1 cellular context compared by ENCODE assay signal in genomic region chr1:51664412-51665240, GRCh38.
TF ChIP-seq lines count a peak whose summit lies in the region.

No MANE protein-coding gene starts in this region.

TF ChIP-seq in K562, 482 proteins besides CTCF, POLR2A, EP300 and RAD21 (continued from another document):
- no peak for TF ChIP-seq PBX2 (CRISPR knock-in tag; IDR thresholded peaks at IDR 0.05; ENCODE audit: low read depth)
- TF ChIP-seq PBX2 (tag; conservative IDR thresholded peaks at IDR 0.05; ENCODE audit: low read depth): peak; percentile 67; the same call in 1 of the 2 replicates
- peak; percentile 58; the same call in 1 of the 2 replicates for TF ChIP-seq PML (IDR thresholded peaks at IDR 0.05; ENCODE audit: low read length)
- peak; percentile 83 for TF ChIP-seq HMBOX1 (IDR thresholded peaks at IDR 0.05)
- TF ChIP-seq ZNF507 (tag; conservative IDR thresholded peaks at IDR 0.05): peak; percentile 89
- TF ChIP-seq CXXC5 (CRISPR knock-in tag; IDR thresholded peaks at IDR 0.05): peak; percentile 76
- no peak for TF ChIP-seq RNF2 (IDR thresholded peaks at IDR 0.05)
- peak; percentile 82 for TF ChIP-seq TCF3 (CRISPR knock-in tag; IDR thresholded peaks at IDR 0.05)
- peak; percentile 61; the same call in 1 of the 2 replicates for TF ChIP-seq FOXM1 (IDR thresholded peaks at IDR 0.05; ENCODE audit: low read depth)
- no peak for TF ChIP-seq FOXM1 (CRISPR knock-in tag; IDR thresholded peaks at IDR 0.05; ENCODE audit: low read depth)
- 0 out of 2 replicates have a peak, but pooled peaks have one; percentile 16 for TF ChIP-seq GATAD2B (IDR thresholded peaks at IDR 0.05; ENCODE audit: borderline replicate concordance)
- peak; percentile 86 for TF ChIP-seq FOSL1 (tag; conservative IDR thresholded peaks at IDR 0.05)
- no peak for TF ChIP-seq THRA (IDR thresholded peaks at IDR 0.05)
- no peak for TF ChIP-seq PHB (CRISPR knock-in tag; IDR thresholded peaks at IDR 0.05)
- no peak for TF ChIP-seq NONO (IDR thresholded peaks at IDR 0.05; ENCODE audit: low read depth in 2 of 2, low read length in 1 of 2)
- peak in 1 of 2 experiments; percentile 66; a peak in 2 of 4 replicates for TF ChIP-seq HDAC1 (IDR thresholded peaks at IDR 0.05)
- peak; percentile 64 for TF ChIP-seq MEIS2 (IDR thresholded peaks at IDR 0.05; ENCODE audit: partially characterized antibody)
- TF ChIP-seq RCOR1 (IDR thresholded peaks at IDR 0.05; ENCODE audit: borderline replicate concordance in 1 of 2, low read depth in 2 of 2, low read length in 2 of 2): peak; percentile 66 to 96; a peak in 2 of 4 replicates
- TF ChIP-seq BCOR (IDR thresholded peaks at IDR 0.05): no peak
- TF ChIP-seq NCOR1 (IDR thresholded peaks at IDR 0.05): peak; percentile 72
- TF ChIP-seq SMARCB1 (IDR thresholded peaks at IDR 0.05; ENCODE audit: insufficient read length, low read depth): peak; percentile 36
- TF ChIP-seq ZNF589 (CRISPR knock-in tag; IDR thresholded peaks at IDR 0.05; ENCODE audit: low read depth): 0 out of 2 replicates have a peak, but pooled peaks have one; percentile 27
- TF ChIP-seq SMARCC2 (IDR thresholded peaks at IDR 0.05; ENCODE audit: low read depth): 0 out of 2 replicates have a peak, but pooled peaks have one; percentile 46
- TF ChIP-seq NBN (IDR thresholded peaks at IDR 0.05; ENCODE audit: low read depth): 0 out of 2 replicates have a peak, but pooled peaks have one; percentile 32
- TF ChIP-seq TBL1XR1 (IDR thresholded peaks at IDR 0.05; ENCODE audit: low read length in 2 of 2): 0 out of 4 replicates have a peak, but pooled peaks of 1 of the 2 experiments have one; percentile 29
- peak; percentile 66 for TF ChIP-seq MAFG (tag; conservative IDR thresholded peaks at IDR 0.05)
- TF ChIP-seq JUND (IDR thresholded peaks at IDR 0.05; ENCODE audit: borderline replicate concordance, low read depth, low read length): no peak
- TF ChIP-seq JUND (tag; IDR thresholded peaks at IDR 0.05; ENCODE audit: borderline replicate concordance, low read depth, low read length): peak; percentile 28; the same call in 1 of the 3 replicates
- peak; percentile 83 for TF ChIP-seq HDAC2 (IDR thresholded peaks at IDR 0.05)
- no peak for TF ChIP-seq ZBTB2 (IDR thresholded peaks at IDR 0.05)
- no peak for TF ChIP-seq ZNF184 (CRISPR knock-in tag; IDR thresholded peaks at IDR 0.05)
- TF ChIP-seq JUN (IDR thresholded peaks at IDR 0.05; ENCODE audit: borderline replicate concordance, low read depth, low read length): no peak
- no peak for TF ChIP-seq JUN (CRISPR knock-in tag; IDR thresholded peaks at IDR 0.05; ENCODE audit: borderline replicate concordance)
- peak; percentile 61; the same call in 1 of the 2 replicates for TF ChIP-seq POLR2AphosphoS5 (IDR thresholded peaks at IDR 0.05; ENCODE audit: control insufficient read depth, insufficient read depth, low read depth, low read length)
- TF ChIP-seq FOXA3 (CRISPR knock-in tag; conservative IDR thresholded peaks at IDR 0.05 in 1 of 2, IDR thresholded peaks at IDR 0.05 in 1 of 2): peak in 1 of 2 experiments; percentile 55; a peak in 2 of 4 replicates
- TF ChIP-seq SMARCE1 (IDR thresholded peaks at IDR 0.05): peak; percentile 70; the same call in 1 of the 2 replicates
- TF ChIP-seq CBFA2T2 (conservative IDR thresholded peaks at IDR 0.05): peak; percentile 75
- TF ChIP-seq STAT5A (IDR thresholded peaks at IDR 0.05; ENCODE audit: borderline replicate concordance, low read length): peak; percentile 54; the same call in 1 of the 2 replicates
- TF ChIP-seq TAL1 (IDR thresholded peaks at IDR 0.05): peak; percentile 81
- TF ChIP-seq DPF2 (IDR thresholded peaks at IDR 0.05): peak; percentile 67
- peak; percentile 95 to 96 for TF ChIP-seq KDM1A (IDR thresholded peaks at IDR 0.05)
- peak; percentile 84 for TF ChIP-seq SOX6 (IDR thresholded peaks at IDR 0.05)
- no peak for TF ChIP-seq STAG1 (CRISPR knock-in tag; IDR thresholded peaks at IDR 0.05; ENCODE audit: borderline replicate concordance)
- TF ChIP-seq NFE2 (IDR thresholded peaks at IDR 0.05; ENCODE audit: low read depth): peak; percentile 75; the same call in 1 of the 2 replicates
- peak; percentile 69; the same call in 1 of the 2 replicates for TF ChIP-seq HES1 (IDR thresholded peaks at IDR 0.05; ENCODE audit: low read depth)
- TF ChIP-seq MTA2 (IDR thresholded peaks at IDR 0.05; ENCODE audit: low read depth): 0 out of 2 replicates have a peak, but pooled peaks have one; percentile 51
- no peak for TF ChIP-seq RB1 (IDR thresholded peaks at IDR 0.05; ENCODE audit: low read depth)
- no peak for TF ChIP-seq SRSF3 (IDR thresholded peaks at IDR 0.05; ENCODE audit: insufficient read depth, low read length)
- peak; percentile 87 for TF ChIP-seq CBFA2T3 (IDR thresholded peaks at IDR 0.05)
- TF ChIP-seq NFIC (IDR thresholded peaks at IDR 0.05): peak; percentile 51
- TF ChIP-seq ZNF354B (CRISPR knock-in tag; IDR thresholded peaks at IDR 0.05): peak; percentile 73; the same call in 1 of the 2 replicates
- peak; percentile 81 for TF ChIP-seq ARID1B (IDR thresholded peaks at IDR 0.05)
